Comparison of ENCODE assay signal across 1 cellular context in genomic region chr10:34474060-34474376, GRCh38.
TF ChIP-seq lines count a peak whose summit lies in the region.

No MANE protein-coding gene starts in this region.

TF ChIP-seq in GM23338, 12 proteins besides CTCF, POLR2A, EP300 and RAD21:
- no peak for TF ChIP-seq ZNF462 (CRISPR knock-in tag; IDR thresholded peaks at IDR 0.05)
- no peak for TF ChIP-seq JUNB (IDR thresholded peaks at IDR 0.05; ENCODE audit: unreplicated experiment)
